In the genomic region with DNA sequence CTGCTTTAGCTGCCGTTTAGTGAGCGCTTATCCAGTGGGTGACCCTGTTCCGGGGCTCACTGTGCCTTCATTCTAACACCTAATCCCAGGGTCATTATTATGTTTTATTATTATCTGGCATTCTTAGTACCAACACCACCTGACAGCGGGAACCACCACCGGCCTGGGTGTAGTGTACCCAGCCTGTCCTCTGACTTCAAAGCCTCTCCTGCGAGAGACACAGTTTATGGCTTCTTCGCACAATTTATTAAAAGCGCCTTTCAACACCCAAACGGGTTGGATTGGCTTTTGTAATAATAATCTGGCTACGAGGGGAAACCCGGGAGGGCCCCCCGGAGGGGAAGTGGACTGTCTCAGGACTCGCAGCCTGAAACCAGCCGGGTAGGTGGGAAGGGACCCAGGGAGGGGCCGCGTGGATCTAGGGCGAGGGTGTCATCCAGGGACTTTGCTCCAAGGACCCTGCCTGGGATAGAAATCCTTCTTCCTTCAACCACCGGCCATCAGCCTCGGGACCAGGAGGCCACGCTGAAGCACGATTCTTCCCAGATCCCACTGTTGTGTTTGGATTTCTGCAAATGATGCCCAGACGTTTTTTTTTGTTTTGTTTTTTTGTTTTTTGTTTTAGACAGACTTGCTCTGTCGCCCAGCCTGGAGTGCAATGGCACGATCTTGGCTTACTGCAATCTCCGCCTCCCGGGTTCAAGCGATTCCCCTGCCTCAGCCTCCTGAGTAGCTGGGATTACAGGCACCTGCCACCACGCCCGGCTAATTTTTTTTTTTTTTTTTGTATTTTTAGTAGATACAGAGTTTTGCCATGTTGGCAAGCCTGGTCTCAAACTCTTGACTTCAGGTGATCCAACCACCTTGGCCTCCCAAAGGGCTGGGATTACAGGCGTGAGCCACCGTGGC, we compare ENCODE assay signal across 2 cellular contexts.
TF ChIP-seq lines count a peak whose summit lies in the region.

No MANE protein-coding gene starts in this region.

TF ChIP-seq in SK-N-SH, 30 proteins besides CTCF, POLR2A, EP300 and RAD21:
- TF ChIP-seq, protein P1, sequence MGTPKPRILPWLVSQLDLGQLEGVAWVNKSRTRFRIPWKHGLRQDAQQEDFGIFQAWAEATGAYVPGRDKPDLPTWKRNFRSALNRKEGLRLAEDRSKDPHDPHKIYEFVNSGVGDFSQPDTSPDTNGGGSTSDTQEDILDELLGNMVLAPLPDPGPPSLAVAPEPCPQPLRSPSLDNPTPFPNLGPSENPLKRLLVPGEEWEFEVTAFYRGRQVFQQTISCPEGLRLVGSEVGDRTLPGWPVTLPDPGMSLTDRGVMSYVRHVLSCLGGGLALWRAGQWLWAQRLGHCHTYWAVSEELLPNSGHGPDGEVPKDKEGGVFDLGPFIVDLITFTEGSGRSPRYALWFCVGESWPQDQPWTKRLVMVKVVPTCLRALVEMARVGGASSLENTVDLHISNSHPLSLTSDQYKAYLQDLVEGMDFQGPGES (IDR thresholded peaks at IDR 0.05; ENCODE audit: low read depth, low read length), result no peak
- TF ChIP-seq JUND (IDR thresholded peaks at IDR 0.05) (no peak), SIN3A (IDR thresholded peaks at IDR 0.05; ENCODE audit: borderline replicate concordance, low read depth, low read length) (no peak)
- TF ChIP-seq, protein P2, sequence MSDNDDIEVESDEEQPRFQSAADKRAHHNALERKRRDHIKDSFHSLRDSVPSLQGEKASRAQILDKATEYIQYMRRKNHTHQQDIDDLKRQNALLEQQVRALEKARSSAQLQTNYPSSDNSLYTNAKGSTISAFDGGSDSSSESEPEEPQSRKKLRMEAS (IDR thresholded peaks at IDR 0.05; ENCODE audit: low read depth), result no peak

TF ChIP-seq in SK-N-SH treated with all-trans-retinoic acid at 6 μM for 48 hours, 23 proteins besides CTCF, POLR2A, EP300 and RAD21:
- TF ChIP-seq TCF4 (CRISPR knock-in tag; IDR thresholded peaks at IDR 0.05; ENCODE audit: borderline replicate concordance), result no peak
- no peak for TF ChIP-seq GLIS3 (CRISPR knock-in tag; IDR thresholded peaks at IDR 0.05)
- TF ChIP-seq ESRRG (CRISPR knock-in tag; IDR thresholded peaks at IDR 0.05), result no peak
- TF ChIP-seq, protein P3, sequence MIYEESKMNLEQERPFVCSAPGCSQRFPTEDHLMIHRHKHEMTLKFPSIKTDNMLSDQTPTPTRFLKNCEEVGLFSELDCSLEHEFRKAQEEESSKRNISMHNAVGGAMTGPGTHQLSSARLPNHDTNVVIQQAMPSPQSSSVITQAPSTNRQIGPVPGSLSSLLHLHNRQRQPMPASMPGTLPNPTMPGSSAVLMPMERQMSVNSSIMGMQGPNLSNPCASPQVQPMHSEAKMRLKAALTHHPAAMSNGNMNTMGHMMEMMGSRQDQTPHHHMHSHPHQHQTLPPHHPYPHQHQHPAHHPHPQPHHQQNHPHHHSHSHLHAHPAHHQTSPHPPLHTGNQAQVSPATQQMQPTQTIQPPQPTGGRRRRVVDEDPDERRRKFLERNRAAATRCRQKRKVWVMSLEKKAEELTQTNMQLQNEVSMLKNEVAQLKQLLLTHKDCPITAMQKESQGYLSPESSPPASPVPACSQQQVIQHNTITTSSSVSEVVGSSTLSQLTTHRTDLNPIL (CRISPR knock-in tag; IDR thresholded peaks at IDR 0.05; ENCODE audit: low read depth), result no peak
- TF ChIP-seq ZNF565 (CRISPR knock-in tag; conservative IDR thresholded peaks at IDR 0.05; ENCODE audit: low read depth), result no peak
- no peak for TF ChIP-seq OSR1 (CRISPR knock-in tag; IDR thresholded peaks at IDR 0.05)
- TF ChIP-seq BACH2 (CRISPR knock-in tag; IDR thresholded peaks at IDR 0.05; ENCODE audit: borderline replicate concordance), result no peak
- TF ChIP-seq ARNTL (CRISPR knock-in tag; IDR thresholded peaks at IDR 0.05; ENCODE audit: borderline replicate concordance, low read depth), result no peak
TF ChIP-seq in SK-N-SH treated with all-trans-retinoic acid at 6 μM for 48 hours: peak in this region for 0.
